8 cellular contexts compared by ENCODE assay signal in the genomic region with DNA sequence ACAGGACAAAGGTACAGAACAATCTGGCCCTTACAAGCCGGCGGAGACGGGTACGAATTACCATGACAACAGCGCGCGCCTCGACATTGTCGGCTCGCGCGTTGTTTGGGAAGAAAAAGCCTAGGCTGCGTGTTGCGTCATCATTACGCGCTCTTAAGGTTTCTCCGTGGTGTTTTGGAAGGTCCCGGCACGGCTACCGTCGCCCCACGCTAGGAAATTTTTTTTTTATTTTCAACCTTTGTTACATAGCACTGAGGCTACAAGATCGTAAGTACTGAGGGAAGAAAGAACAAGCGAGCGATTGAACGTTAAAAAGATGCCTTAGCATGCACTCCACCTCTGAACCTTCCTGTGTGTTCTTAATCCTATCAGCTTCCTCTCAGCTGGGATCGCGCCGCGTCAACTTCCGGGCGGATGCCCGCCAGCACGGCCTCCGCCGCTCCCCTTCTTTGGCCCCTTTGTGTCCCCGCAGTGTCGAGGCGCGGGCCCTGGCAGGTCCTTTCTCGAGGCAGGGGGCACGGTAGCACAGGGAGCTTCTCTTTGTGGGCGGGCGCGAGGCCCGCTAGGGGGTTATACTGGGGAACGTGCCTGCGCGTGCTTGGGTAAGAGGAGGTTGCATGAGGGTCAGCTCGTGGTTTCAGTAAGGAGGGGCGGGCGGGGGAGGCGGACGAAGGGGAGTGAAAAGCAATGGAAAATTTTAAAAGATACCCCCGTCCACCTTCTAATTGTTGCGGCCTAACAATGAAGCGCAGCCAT. TPM values are rescaled to one million over a fixed set of nuclear protein-coding genes. Genes with fewer than 3 reads are reported as not detected.
DNase-seq lines count a peak whose midpoint lies in the region; ATAC-seq, FAIRE-seq and TF ChIP-seq lines count a peak whose summit lies in the region.

A gene with protein sequence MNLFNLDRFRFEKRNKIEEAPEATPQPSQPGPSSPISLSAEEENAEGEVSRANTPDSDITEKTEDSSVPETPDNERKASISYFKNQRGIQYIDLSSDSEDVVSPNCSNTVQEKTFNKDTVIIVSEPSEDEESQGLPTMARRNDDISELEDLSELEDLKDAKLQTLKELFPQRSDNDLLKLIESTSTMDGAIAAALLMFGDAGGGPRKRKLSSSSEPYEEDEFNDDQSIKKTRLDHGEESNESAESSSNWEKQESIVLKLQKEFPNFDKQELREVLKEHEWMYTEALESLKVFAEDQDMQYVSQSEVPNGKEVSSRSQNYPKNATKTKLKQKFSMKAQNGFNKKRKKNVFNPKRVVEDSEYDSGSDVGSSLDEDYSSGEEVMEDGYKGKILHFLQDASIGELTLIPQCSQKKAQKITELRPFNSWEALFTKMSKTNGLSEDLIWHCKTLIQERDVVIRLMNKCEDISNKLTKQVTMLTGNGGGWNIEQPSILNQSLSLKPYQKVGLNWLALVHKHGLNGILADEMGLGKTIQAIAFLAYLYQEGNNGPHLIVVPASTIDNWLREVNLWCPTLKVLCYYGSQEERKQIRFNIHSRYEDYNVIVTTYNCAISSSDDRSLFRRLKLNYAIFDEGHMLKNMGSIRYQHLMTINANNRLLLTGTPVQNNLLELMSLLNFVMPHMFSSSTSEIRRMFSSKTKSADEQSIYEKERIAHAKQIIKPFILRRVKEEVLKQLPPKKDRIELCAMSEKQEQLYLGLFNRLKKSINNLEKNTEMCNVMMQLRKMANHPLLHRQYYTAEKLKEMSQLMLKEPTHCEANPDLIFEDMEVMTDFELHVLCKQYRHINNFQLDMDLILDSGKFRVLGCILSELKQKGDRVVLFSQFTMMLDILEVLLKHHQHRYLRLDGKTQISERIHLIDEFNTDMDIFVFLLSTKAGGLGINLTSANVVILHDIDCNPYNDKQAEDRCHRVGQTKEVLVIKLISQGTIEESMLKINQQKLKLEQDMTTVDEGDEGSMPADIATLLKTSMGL (plus strand): TSS at position 397 of the 756 bp plus-strand sequence. CDS start 530 bp downstream, outside the sequence.

- H3K27me3 Mint-ChIP-seq in endodermal cell (ENCODE audit: insufficient read depth): no peaks in the 10 kb centered on the region

- H3K4me2 ChIP-seq in mesendoderm (ENCODE audit: low read length): peak within 1 kb of the TSS; percentile 91

- H3K4me3 ChIP-seq in endodermal cell (ENCODE audit: low read length) (peak within 1 kb of the TSS; percentile 98), mesendoderm (ENCODE audit: low read length) (peak within 1 kb of the TSS; percentile 95)

- 0% methylated on average over 21 to 57 of the region's 57 CpGs for WGBS in endodermal cell (ENCODE audit: insufficient coverage in 1 of 2, insufficient read length in 1 of 2), 2 experiments
- no CpG with 5 or more reads among the region's 57 CpGs for WGBS in mesendoderm (ENCODE audit: extremely low coverage, insufficient coverage, low lambda C conversion rate)

- H4K5ac ChIP-seq in mesendoderm (ENCODE audit: low read length): peak within 1 kb of the TSS; percentile 91

- peaks cover 33% of the 10 kb centered on the region for H3K36me3 Mint-ChIP-seq in endodermal cell (ENCODE audit: low read depth)

- peak within 1 kb of the TSS; percentile 99 for H4K8ac ChIP-seq in mesendoderm (ENCODE audit: low read depth, low read length)

- no peak within 1 kb of the TSS for H3K23ac ChIP-seq in mesendoderm (ENCODE audit: low read length)

- peak within 1 kb of the TSS; percentile 81 for H3K4ac ChIP-seq in mesendoderm (ENCODE audit: low read depth, low read length)

- peaks cover 7% of the 10 kb centered on the region for H3K9me3 Mint-ChIP-seq in endodermal cell

- peak; percentile 33 for FAIRE-seq in HTR-8/SVneo (lab: Jason Lieb, UNC)

- H3K36me3 ChIP-seq in endodermal cell (ENCODE audit: control insufficient read depth, insufficient read depth, low read length): peaks cover 37% of the 10 kb centered on the region
- peaks cover under 1% of the 10 kb centered on the region for H3K36me3 ChIP-seq in mesendoderm (ENCODE audit: control insufficient read depth, insufficient read depth, low read length)

- H3K4me1 Mint-ChIP-seq in endodermal cell: peaks cover 28% of the 10 kb centered on the region

- H3K4me1 ChIP-seq in endodermal cell (ENCODE audit: control insufficient read depth, insufficient read depth, low read length): no peaks in the 10 kb centered on the region
- H3K4me1 ChIP-seq in mesendoderm (ENCODE audit: control insufficient read depth, low read depth, low read length): peaks cover 5% of the 10 kb centered on the region

- ATAC-seq in GM21367 (IDR thresholded peaks at IDR 0.05; ENCODE audit: unreplicated experiment): peak; percentile 94

- peaks cover 6% of the 10 kb centered on the region for H3K79me1 ChIP-seq in mesendoderm (ENCODE audit: low read length)

- peak within 1 kb of the TSS; percentile 22 for H3K18ac ChIP-seq in mesendoderm (ENCODE audit: low read length)

- peak within 1 kb of the TSS; percentile 93 for H3K27ac ChIP-seq in endodermal cell (ENCODE audit: low read depth, low read length)
- peak within 1 kb of the TSS; percentile 97 for H3K27ac ChIP-seq in mesendoderm (ENCODE audit: low read depth, low read length)

- peaks cover 17% of the 10 kb centered on the region for H3K79me2 ChIP-seq in mesendoderm (ENCODE audit: control insufficient read depth, insufficient read depth, low read length)

- TF ChIP-seq CTCF in endodermal cell (conservative IDR thresholded peaks at IDR 0.05): no peak

- H3K9ac ChIP-seq in endodermal cell (ENCODE audit: extremely low read depth, low read length, poor library complexity, severe bottlenecking) (peak within 1 kb of the TSS; percentile 86), mesendoderm (ENCODE audit: low read length) (peak within 1 kb of the TSS; percentile 98)

- DNase-seq in COLO829 (ENCODE audit: low spot score) (peak; percentile 92), HTR-8/SVneo (ENCODE audit: insufficient read length, low spot score) (peak; percentile 65), NOMO-1 treated with dmso at 0.1 percent for 144 hours (lab: John Stamatoyannopoulos, UW; ENCODE audit: unreplicated experiment) (peak; percentile 82), endodermal cell (peak; percentile 95), mesendoderm (peak; percentile 98)
- peak; percentile 58 to 87 (median 62) for DNase-seq in activated CD8-positive, alpha-beta memory T cell treated with anti-CD3 and anti-CD28 coated beads for 48 hours (ENCODE audit: low read depth in 2 of 3, low spot score in 2 of 3)
- DNase-seq in stimulated activated CD8-positive, alpha-beta memory T cell treated with anti-CD3 and anti-CD28 coated beads, Interleukin-15, amount 100 ng/mL, for 1 hour (ENCODE audit: low read depth): peak; percentile 80

- peaks cover 9% of the 10 kb centered on the region for H3K9me3 ChIP-seq in endodermal cell (ENCODE audit: control insufficient read depth, low read length)

- peak within 1 kb of the TSS; percentile 81 for H3K4me3 Mint-ChIP-seq in endodermal cell

- H2BK15ac ChIP-seq in mesendoderm (replicated peaks; ENCODE audit: low read depth): no peak within 1 kb of the TSS

- H2BK5ac ChIP-seq in mesendoderm (ENCODE audit: low read length): peak within 1 kb of the TSS; percentile 88

- peak within 1 kb of the TSS; percentile 45 for H2AK5ac ChIP-seq in mesendoderm (ENCODE audit: low read length)

- peak within 1 kb of the TSS; percentile 99 for H3K56ac ChIP-seq in mesendoderm (ENCODE audit: low read length)

- no peak within 1 kb of the TSS for H2BK120ac ChIP-seq in mesendoderm (ENCODE audit: low read depth, low read length)

- peak within 1 kb of the TSS; percentile 100 for H3K27ac Mint-ChIP-seq in endodermal cell

- H3K27me3 ChIP-seq in endodermal cell (ENCODE audit: control insufficient read depth, insufficient read depth, low read length, poor library complexity, severe bottlenecking) (no peaks in the 10 kb centered on the region), mesendoderm (ENCODE audit: insufficient read depth, low read length, poor library complexity) (no peaks in the 10 kb centered on the region)

RNA-seq across cellular contexts. Expression of the gene that starts here (rescaled TPM):
- 10 to 100 TPM; 67.1 to 85.5 TPM for total RNA-seq in endodermal cell
- polyA plus RNA-seq in endodermal cell (2013, experiment 1 of 2): 59.2 TPM
- 59.9 TPM for polyA plus RNA-seq in endodermal cell (2013, experiment 2 of 2)
- polyA plus RNA-seq in mesendoderm (2013, experiment 1 of 2): 53.3 TPM
- 52.3 TPM for polyA plus RNA-seq in mesendoderm (2013, experiment 2 of 2)

Comparison
In these comparisons a context has a peak if more than half of its experiments do, and no peak if none do; other contexts are left out.
1. Peak in every context shown above with its lines: DNase-seq, ATAC-seq, H3K4me3 ChIP-seq and H3K27ac ChIP-seq.